ENCODE assay signal across 8 cellular contexts in genomic region chr15:34582461-34583357, GRCh38. TPM values are rescaled to one million over a fixed set of nuclear protein-coding genes. Genes with fewer than 3 reads are reported as not detected.
DNase-seq lines count a peak whose midpoint lies in the region; ATAC-seq, FAIRE-seq and TF ChIP-seq lines count a peak whose summit lies in the region.

No MANE protein-coding gene starts in this region.

- SMC1A ChIA-PET in GM12878 (lab: Charles Lee; ENCODE audit: uncharacterized antibody, unreplicated experiment) = interaction anchor here (1.1 kb wide), 1 partner anchor 215 kb away, joined by 3 read pairs; no protein-coding TSS in a partner anchor

- TF ChIP-seq RAD21 in GM12878 (IDR thresholded peaks at IDR 0.05; ENCODE audit: insufficient read depth, low read depth, low read length) = no peak

- ATAC-seq in GM19035 (IDR thresholded peaks at IDR 0.05; ENCODE audit: unreplicated experiment) (peak; percentile 53), HG03108 (IDR thresholded peaks at IDR 0.05; ENCODE audit: unreplicated experiment) (peak; percentile 60), GM12878 (peak; percentile 83)

- intact Hi-C loops in GM12878 (cut with micrococcal nuclease; ENCODE audit: unreplicated experiment) = loop anchor here (1.0 to 10.0 kb wide), 4 partner anchors 58 to 518 kb away; partner anchors contain the start of genes EMC7, LPCAT4 and PGBD4

- no TSS peak for BruUV-seq in GM12878 (replicated peaks; lab: Mats Ljungman, UMichigan)

- H3K27ac ChIP-seq in GM12878 (ENCODE audit: control insufficient read depth, insufficient read depth) (peak overlapping the region; percentile 79), small intestine (ENCODE audit: low read depth in 1 of 2, low read length in 1 of 2) (peak overlapping the region in 1 of 2 donors; percentile 77)

- H3K9ac ChIP-seq in GM12878 (ENCODE audit: control insufficient read depth, insufficient read depth, low read length) (peak overlapping the region; percentile 88), iPS-15b (ENCODE audit: low read depth, low read length) (peak overlapping the region; percentile 54)

- CTCF ChIA-PET in GM12878 (lab: Yijun Ruan, JAX) = interaction anchor here (0.9 to 1.8 kb wide), 2 partner anchors 217 to 373 kb away, joined by 3 to 4 read pairs; partner anchors contain the start of gene KATNBL1

- TF ChIP-seq EP300 in GM12878 (IDR thresholded peaks at IDR 0.05; ENCODE audit: borderline replicate concordance in 1 of 2, control insufficient read depth in 1 of 2, low read depth in 2 of 2, low read length in 2 of 2) = no peak

- H4K20me1 ChIP-seq in GM12878 (ENCODE audit: control insufficient read depth, insufficient read depth) = no peaks in the 10 kb centered on the region

- peaks cover 3% of the 10 kb centered on the region; the same call in 1 of the 2 replicates for H3K4me1 ChIP-seq in GM12878 (ENCODE audit: control insufficient read depth, insufficient read depth, low read length)
- H3K4me1 ChIP-seq in iPS-15b (ENCODE audit: control insufficient read depth, insufficient read depth, low read length) = peaks cover 3% of the 10 kb centered on the region
- H3K4me1 ChIP-seq in small intestine (ENCODE audit: control insufficient read depth in 2 of 2, insufficient read depth in 1 of 2, low read depth in 1 of 2, low read length in 1 of 2) = no peaks in the 10 kb centered on the region

- no peak; the same call in none of the 2 replicates for TF ChIP-seq POLR2A in GM12878 (IDR thresholded peaks at IDR 0.05; ENCODE audit: low read depth, low read length)

- no peaks in the 10 kb centered on the region for H3K27me3 ChIP-seq in GM12878 (replicated peaks in 1 of 2; ENCODE audit: control insufficient read depth in 2 of 2, insufficient read depth in 2 of 2, low read length in 1 of 2)
- H3K27me3 ChIP-seq in iPS-15b (ENCODE audit: control insufficient read depth, insufficient read depth, low read length) = peaks cover 17% of the 10 kb centered on the region
- no peaks in the 10 kb centered on the region for H3K27me3 ChIP-seq in small intestine (ENCODE audit: control insufficient read depth in 2 of 2, insufficient read depth in 2 of 2, low read length in 2 of 2)

- H3K4me2 ChIP-seq in GM12878 (ENCODE audit: control insufficient read depth, insufficient read depth) = peak overlapping the region; percentile 68

- RAD21 ChIA-PET in GM12878 (lab: Charles Lee; ENCODE audit: unreplicated experiment) = interaction anchor here (0.7 to 1.1 kb wide), 2 partner anchors 249 to 373 kb away, joined by 3 to 4 read pairs; partner anchors contain the start of gene KATNBL1

- 2% methylated on average over 60 of the region's 69 CpGs for WGBS in GM12878 (ENCODE audit: insufficient coverage, insufficient replicate concordance, low lambda C conversion rate, missing lambda C conversion rate)
- WGBS in small intestine, 3 donors = 1 to 3% (median 2%) methylated on average over 43 to 69 of the region's 69 CpGs

- H3K4me3 ChIP-seq in GM12878 (peak overlapping the region; percentile 77), iPS-15b (ENCODE audit: low read depth, low read length) (peak overlapping the region; percentile 72), small intestine (ENCODE audit: low read depth in 1 of 2, low read length in 2 of 2) (peak overlapping the region; percentile 87)

- no peak for FAIRE-seq in GM12878 (lab: Jason Lieb, UNC)
- FAIRE-seq in small intestine (lab: Jason Lieb, UNC) = no peak

- DNase-seq in CD1c-positive myeloid dendritic cell (ENCODE audit: extremely low spot score) (peak; percentile 16), SK-N-DZ (ENCODE audit: low spot score) (peak; percentile 38), GM12878 (ENCODE audit: low read depth, low spot score) (no peak), small intestine (peak; percentile 42), medulla oblongata (ENCODE audit: extremely low spot score) (no peak)

- no peak for TF ChIP-seq CTCF in GM12878 (IDR thresholded peaks at IDR 0.05 in 2 of 3, conservative IDR thresholded peaks at IDR 0.05 in 1 of 3; ENCODE audit: control insufficient read depth in 2 of 3, extremely low read depth in 1 of 3, insufficient read depth in 1 of 3, low read depth in 3 of 3, low read length in 3 of 3)

- peak overlapping the region; percentile 77 for H2AFZ ChIP-seq in GM12878 (ENCODE audit: control insufficient read depth, low read depth, low read length)

- H3K9me3 ChIP-seq in GM12878 (replicated peaks; ENCODE audit: control insufficient read depth, insufficient read depth, low read length) = no peaks in the 10 kb centered on the region
- no peaks in the 10 kb centered on the region for H3K9me3 ChIP-seq in iPS-15b (ENCODE audit: control insufficient read depth, insufficient read depth, low read length)
- no peaks in the 10 kb centered on the region for H3K9me3 ChIP-seq in small intestine (ENCODE audit: control insufficient read depth, low read depth)

- in situ Hi-C loops in GM12878 (cut with MboI) = loop anchor here (25.0 kb wide), 2 partner anchors 345 to 520 kb away; partner anchors contain the start of gene EMC4

- peaks cover 43% of the 10 kb centered on the region for H3K79me2 ChIP-seq in GM12878 (ENCODE audit: control insufficient read depth, insufficient read depth, low read length)

- no peaks in the 10 kb centered on the region for H3K36me3 ChIP-seq in GM12878 (ENCODE audit: control insufficient read depth in 2 of 2, insufficient read depth in 2 of 2, low read length in 1 of 2)
- H3K36me3 ChIP-seq in iPS-15b (ENCODE audit: control insufficient read depth, insufficient read depth, low read length) = no peaks in the 10 kb centered on the region
- H3K36me3 ChIP-seq in small intestine (ENCODE audit: control insufficient read depth in 2 of 2, insufficient read depth in 2 of 2, low read length in 2 of 2) = no peaks in the 10 kb centered on the region

- POLR2A ChIA-PET in GM12878 (lab: Charles Lee) = no interaction called here

TF ChIP-seq in GM12878, 131 proteins besides CTCF, POLR2A, EP300 and RAD21 (continues in another document):
- TF ChIP-seq RELB (IDR thresholded peaks at IDR 0.05; ENCODE audit: low read depth) = no peak
- TF ChIP-seq CREM (IDR thresholded peaks at IDR 0.05; ENCODE audit: low read depth) = no peak
- no peak for TF ChIP-seq SIX5 (IDR thresholded peaks at IDR 0.05; ENCODE audit: low read depth, low read length, severe bottlenecking)
- no peak for TF ChIP-seq SMARCA5 (IDR thresholded peaks at IDR 0.05)
- TF ChIP-seq SMAD1 (IDR thresholded peaks at IDR 0.05; ENCODE audit: low read depth, partially characterized antibody) = no peak
- TF ChIP-seq ZNF274 (IDR thresholded peaks at IDR 0.05; ENCODE audit: insufficient read depth, insufficient read length) = no peak
- 0 out of 2 replicates have a peak, but pooled peaks have one; percentile 23 for TF ChIP-seq NKRF (conservative IDR thresholded peaks at IDR 0.05)
- TF ChIP-seq JUNB (IDR thresholded peaks at IDR 0.05) = no peak
- no peak for TF ChIP-seq CBX5 (IDR thresholded peaks at IDR 0.05; ENCODE audit: low read depth)
- TF ChIP-seq NR2C1 (IDR thresholded peaks at IDR 0.05) = no peak
- no peak for TF ChIP-seq MTA2 (IDR thresholded peaks at IDR 0.05; ENCODE audit: low read depth)

RNA-seq across cellular contexts. Expression of gene GOLGA8B, which starts 0.7 kb away (rescaled TPM):
- 63.0 and 73.7 TPM in 2 replicates for polyA plus RNA-seq in SK-N-DZ (2014; cell fraction: cytosol; rRNA removed)
- polyA plus RNA-seq in SK-N-DZ (2014; cell fraction: nucleus; rRNA removed) = 569 and 650 TPM in 2 replicates
- total RNA-seq in GM12878 (2013; cell fraction: nucleolus; rRNA removed) = 702 and 722 TPM in 2 replicates
- total RNA-seq in GM12878 (2014; rRNA removed) = 80.1 and 85.8 TPM in 2 replicates
- 57.1 and 59.6 TPM in 2 replicates for total RNA-seq in GM12878 (2014; rRNA removed; fragmentation: Illumina TruSeq; extraction: Trizol)
- 118 and 147 TPM in 2 replicates for total RNA-seq in GM12878 (2021)
- polyA plus RNA-seq in GM12878 (2011; ENCODE audit: low read depth) = 160 TPM
- polyA plus RNA-seq in GM12878 (2011; rRNA removed) = 117 and 164 TPM in 2 replicates
- polyA plus RNA-seq in GM12878 (2011; cell fraction: cytosol; rRNA removed) = 74.4 and 97.8 TPM in 2 replicates
- 475 and 523 TPM in 2 replicates for polyA plus RNA-seq in GM12878 (2011; cell fraction: nucleus; rRNA removed)
- polyA plus RNA-seq in GM12878 (2012) = 153 and 205 TPM in 2 replicates
- 135 and 144 TPM in 2 replicates for polyA plus RNA-seq in GM12878 (2014; fragmentation: Illumina TruSeq; extraction: Trizol)
- 10 to 100 TPM; 18.5 to 27.3 TPM for polyA plus RNA-seq in GM12878 (2014; fragmentation: Nextera tagmentation; extraction: Ambion mirVana)
- polyA plus RNA-seq in GM12878 (2014; rRNA removed) = 258 and 302 TPM in 2 replicates
- polyA plus RNA-seq in GM12878 (2016; fragmentation: Nextera tagmentation; extraction: Ambion mirVana) = 10 to 100 TPM; 72.5 to 77.3 TPM
- 20.3 and 22.9 TPM in 2 replicates for polyA minus RNA-seq in GM12878 (2011; rRNA and poly(A)+ RNA removed)
- polyA minus RNA-seq in GM12878 (2011; cell fraction: cytosol; rRNA and poly(A)+ RNA removed) = 10.8 and 12.8 TPM in 2 replicates
- polyA minus RNA-seq in GM12878 (2011; cell fraction: nucleus; rRNA and poly(A)+ RNA removed) = 37.6 and 50.8 TPM in 2 replicates
- polyA plus RNA-seq in small intestine = 10 to 100 TPM in 2 of 3 donors, 1 to 10 TPM in 1; 7.6 to 55.0 (median 19.7) TPM

Comparison
In these comparisons a context has a peak if more than half of its experiments do, and no peak if none do; other contexts are left out.
1. DNase-seq: peak in CD1c-positive myeloid dendritic cell (single experiment), SK-N-DZ (single experiment) and small intestine (single experiment); none in GM12878 (single experiment) and medulla oblongata (single experiment).
2. Peak in every context shown above with its lines, with median percentiles within 50 percentile points of each other: ATAC-seq and H3K4me3 ChIP-seq.